Comparison of ENCODE assay signal across 8 cellular contexts in genomic region chr7:21253740-21254687, GRCh38.
DNase-seq lines count a peak whose midpoint lies in the region; ATAC-seq and TF ChIP-seq lines count a peak whose summit lies in the region.

No MANE protein-coding gene starts in this region.

- H2AFZ ChIP-seq in GM23248, result no peak overlapping the region

- peaks cover 73% of the 10 kb centered on the region for H3K27me3 Mint-ChIP-seq in T-helper 2 cell treated with Interferon-gamma antibody and Interleukin-4, amounts not matched to agents 5 μg/mL and 100 μg/mL, for 36 hours (ENCODE audit: low read depth)
- peaks cover 62% of the 10 kb centered on the region for H3K27me3 Mint-ChIP-seq in chondrocyte (ENCODE audit: low read depth)

- H3K27ac ChIP-seq in GM23248 (no peak overlapping the region), lung (ENCODE audit: low read depth in 1 of 2, low read length in 1 of 2) (no peak overlapping the region)

- H3K9me3 ChIP-seq in GM23248 (ENCODE audit: low read depth) (no peaks in the 10 kb centered on the region), lung (ENCODE audit: control insufficient read depth in 2 of 2, insufficient read depth in 1 of 2, low read length in 1 of 2) (no peaks in the 10 kb centered on the region)

- peaks cover 3% of the 10 kb centered on the region for H3K9me3 Mint-ChIP-seq in T-helper 2 cell treated with Interferon-gamma antibody and Interleukin-4, amounts not matched to agents 5 μg/mL and 100 μg/mL, for 36 hours
- no peaks in the 10 kb centered on the region for H3K9me3 Mint-ChIP-seq in chondrocyte (ENCODE audit: low read depth)

- no peak for ATAC-seq in lung (ENCODE audit: insufficient read depth, low FRiP score)

- H3K79me2 ChIP-seq in GM23248 (ENCODE audit: insufficient read depth), result no peaks in the 10 kb centered on the region

- H3K4me1 Mint-ChIP-seq in T-helper 2 cell treated with Interferon-gamma antibody and Interleukin-4, amounts not matched to agents 5 μg/mL and 100 μg/mL, for 36 hours (ENCODE audit: low read depth), result peaks cover 10% of the 10 kb centered on the region
- no peaks in the 10 kb centered on the region for H3K4me1 Mint-ChIP-seq in chondrocyte (ENCODE audit: low read depth)

- H3K4me3 ChIP-seq in GM23248, result no peak overlapping the region
- no peak overlapping the region for H3K4me3 ChIP-seq in lung

- H3F3A ChIP-seq in GM23248 (ENCODE audit: insufficient read depth), result no peaks in the 10 kb centered on the region

- H3K9ac ChIP-seq in GM23248, result no peak overlapping the region

- H3K27ac Mint-ChIP-seq in T-helper 2 cell treated with Interferon-gamma antibody and Interleukin-4, amounts not matched to agents 5 μg/mL and 100 μg/mL, for 36 hours, result no peak overlapping the region
- H3K27ac Mint-ChIP-seq in chondrocyte (ENCODE audit: unreplicated experiment), result no peak overlapping the region

- no peaks in the 10 kb centered on the region for H3K9me2 ChIP-seq in GM23248 (ENCODE audit: insufficient read depth)

- 1 to 2% methylated on average over 18 of the region's 18 CpGs for WGBS in GM23248 (ENCODE audit: low coverage in 1 of 2, low lambda C conversion rate in 2 of 2, missing lambda C conversion rate in 2 of 2), 2 experiments
- WGBS in lung, 2 donors, result 13 to 15% methylated on average over 18 of the region's 18 CpGs

- H3K4me3 Mint-ChIP-seq in T-helper 2 cell treated with Interferon-gamma antibody and Interleukin-4, amounts not matched to agents 5 μg/mL and 100 μg/mL, for 36 hours, result peak overlapping the region; percentile 69
- H3K4me3 Mint-ChIP-seq in chondrocyte (ENCODE audit: unreplicated experiment), result no peak overlapping the region

- H3K4me1 ChIP-seq in GM23248 (ENCODE audit: insufficient read depth) (no peaks in the 10 kb centered on the region), lung (ENCODE audit: control insufficient read depth in 2 of 2, insufficient read depth in 2 of 2, low read length in 2 of 2) (no peaks in the 10 kb centered on the region)

- no peak overlapping the region for H3K4me2 ChIP-seq in GM23248 (ENCODE audit: unreplicated experiment)

- in situ Hi-C loops in GM23248 (cut with MboI), result no loop called here

- peaks cover 60% of the 10 kb centered on the region for H3K27me3 ChIP-seq in GM23248 (replicated peaks; ENCODE audit: insufficient read depth)
- no peaks in the 10 kb centered on the region for H3K27me3 ChIP-seq in lung (ENCODE audit: control insufficient read depth, insufficient read depth)

- H3K36me3 ChIP-seq in GM23248 (ENCODE audit: low read depth) (no peaks in the 10 kb centered on the region), lung (ENCODE audit: control insufficient read depth in 2 of 2, insufficient read depth in 2 of 2, low read length in 2 of 2) (no peaks in the 10 kb centered on the region)

- DNase-seq in COLO829 (ENCODE audit: low spot score), result peak; percentile 72
- DNase-seq in GM23248, result peak; percentile 66
- DNase-seq in NCI-H187 treated with DMSO at 0.1 percent for 48 hours (lab: John Stamatoyannopoulos, UW), result peak; percentile 13
- peak; percentile 28 for DNase-seq in T-helper 2 cell treated with Interferon-gamma antibody and Interleukin-4, amounts not matched to agents 5 μg/mL and 100 μg/mL, for 36 hours (ENCODE audit: low spot score)
- no peak for DNase-seq in chondrocyte (ENCODE audit: low spot score)
- DNase-seq in lung (ENCODE audit: low spot score), result peak; percentile 31
- peak; percentile 18 for DNase-seq in stromal cell of bone marrow (ENCODE audit: low read depth)
- no peak for DNase-seq in middle frontal gyrus (ENCODE audit: extremely low spot score, low spot score)

- no peaks in the 10 kb centered on the region for H3K36me3 Mint-ChIP-seq in T-helper 2 cell treated with Interferon-gamma antibody and Interleukin-4, amounts not matched to agents 5 μg/mL and 100 μg/mL, for 36 hours (ENCODE audit: low read depth)
- H3K36me3 Mint-ChIP-seq in chondrocyte (ENCODE audit: low read depth), result no peaks in the 10 kb centered on the region

- TF ChIP-seq CTCF in chondrocyte (IDR thresholded peaks at IDR 0.05) (peak; percentile 82), lung (IDR thresholded peaks at IDR 0.05; ENCODE audit: control extremely low read depth, extremely low read depth) (peak; percentile 17)

- H4K20me1 ChIP-seq in GM23248 (ENCODE audit: insufficient read depth), result no peaks in the 10 kb centered on the region

Comparison
In these comparisons a context has a peak if more than half of its experiments do, and no peak if none do; other contexts are left out.
1. DNase-seq: peak in COLO829 (single experiment), GM23248 (single experiment), NCI-H187 treated with DMSO at 0.1 percent for 48 hours (single experiment), T-helper 2 cell treated with Interferon-gamma antibody and Interleukin-4, amounts not matched to agents 5 μg/mL and 100 μg/mL, for 36 hours (single experiment), lung (single experiment) and stromal cell of bone marrow (single experiment); none in chondrocyte (single experiment) and middle frontal gyrus (single experiment).